ENCODE assay signal across 14 cellular contexts in the genomic region with DNA sequence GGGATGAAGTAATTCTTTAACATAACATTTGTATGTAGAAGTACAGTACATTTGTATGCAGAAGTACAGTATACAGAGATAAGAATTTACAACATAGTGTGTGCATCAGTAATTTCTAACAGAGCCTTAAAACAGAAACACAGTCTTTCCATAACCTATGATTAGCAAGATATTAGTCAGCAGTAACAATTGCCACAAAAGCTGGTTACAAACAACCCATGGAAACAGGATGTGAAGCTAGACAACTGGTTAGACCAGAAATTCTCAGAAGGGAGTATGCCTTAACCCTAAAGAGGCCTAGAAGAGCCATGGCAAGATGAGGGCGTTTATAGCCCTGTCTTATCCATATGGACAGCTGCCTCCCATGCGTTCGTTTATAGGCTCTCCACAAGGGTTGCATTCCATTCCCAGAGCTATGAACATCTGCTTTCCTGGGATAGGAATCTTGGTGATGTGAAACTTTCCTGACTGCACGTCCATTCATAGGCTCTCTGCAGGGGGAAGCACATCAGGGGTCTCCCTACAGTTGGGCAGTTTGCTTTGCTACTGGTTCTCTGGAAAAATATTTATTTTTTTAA. TPM values are rescaled to one million over a fixed set of nuclear protein-coding genes. Genes with fewer than 3 reads are reported as not detected.
A peak's percentile ranks its signal among the peaks of the same experiment; 100 is the strongest.
DNase-seq lines count a peak whose midpoint lies in the region; ATAC-seq and TF ChIP-seq lines count a peak whose summit lies in the region.
"Not testable (repeated sequence)": the region's sequence is repeated elsewhere in the genome, so short reads cannot be mapped to it uniquely, and the experiment has no call there.
"Had no signal": no experiment of that assay in that cellular context is flagged by ENCODE, and none has a peak within 500 bp of the region (broad histone marks: within the 10 kb centered on the region; RNA-seq: fewer than 3 reads in every experiment).

No MANE protein-coding gene starts in this region.

- not testable (repeated sequence) for H3K27me3 ChIP-seq in SJCRH30, right lobe of liver

- DNase-seq in DMS53 (lab: John Stamatoyannopoulos, UW) (peak; percentile 39), LHCN-M2 (ENCODE audit: low read depth) (peak; percentile 67), NCI-H82 (lab: John Stamatoyannopoulos, UW) (peak; percentile 5), SJCRH30 (peak; percentile 51 to 53)
- peak; percentile 42 for DNase-seq in activated CD8-positive, alpha-beta T cell treated with anti-CD3 and anti-CD28 coated beads, Interleukin-2, amount 10 ng/mL, durations not matched to agents 7 days and 5 days
- not testable (repeated sequence) for DNase-seq in right lobe of liver
- DNase-seq in stimulated activated naive B cell treated with anti-CD40 and anti-IgM and Interleukin-4, amounts not matched to agents 10 μg/mL and 1 μg/mL and 100 μg/mL, for 72 hours = peak; percentile 6

- peak overlapping the region; percentile 13 for H3K4me3 Mint-ChIP-seq in activated CD8-positive, alpha-beta T cell treated with anti-CD3 and anti-CD28 coated beads, Interleukin-2, amount 10 ng/mL, durations not matched to agents 7 days and 5 days
- not testable (repeated sequence) for H3K4me3 Mint-ChIP-seq in dendritic cell treated with granulocyte-macrophage colony-stimulating factor and Interleukin-4, amounts not matched to agents 40 ng/mL and 50 ng/mL, for 4 days
- peak overlapping the region in 1 of 2 donors; percentile 49 for H3K4me3 Mint-ChIP-seq in stimulated activated naive B cell treated with anti-CD40 and anti-IgM and Interleukin-4, amounts not matched to agents 10 μg/mL and 1 μg/mL and 100 μg/mL, for 72 hours

- POLR2A ChIA-PET in activated CD8-positive, alpha-beta T cell treated with anti-CD3 and anti-CD28 coated beads, Interleukin-2, amount 10 ng/mL, durations not matched to agents 7 days and 5 days (lab: Charles Lee) = not testable (repeated sequence)

- not testable (repeated sequence) for ATAC-seq in activated CD8-positive, alpha-beta T cell treated with anti-CD3 and anti-CD28 coated beads, Interleukin-2, amount 10 ng/mL, durations not matched to agents 7 days and 5 days; right lobe of liver
- ATAC-seq in stimulated activated naive B cell treated with anti-CD40 and anti-IgM and Interleukin-4, amounts not matched to agents 10 μg/mL and 1 μg/mL and 100 μg/mL, for 72 hours (replicated peaks) = peak in 1 of 2 donors; percentile 34

- peaks cover 33% of the 10 kb centered on the region for H3K27me3 Mint-ChIP-seq in activated CD8-positive, alpha-beta T cell treated with anti-CD3 and anti-CD28 coated beads, Interleukin-2, amount 10 ng/mL, durations not matched to agents 7 days and 5 days (ENCODE audit: low read depth)
- not testable (repeated sequence) for H3K27me3 Mint-ChIP-seq in dendritic cell treated with granulocyte-macrophage colony-stimulating factor and Interleukin-4, amounts not matched to agents 40 ng/mL and 50 ng/mL, for 4 days
- peaks cover 20 to 22% of the 10 kb centered on the region in 2 donors for H3K27me3 Mint-ChIP-seq in stimulated activated naive B cell treated with anti-CD40 and anti-IgM and Interleukin-4, amounts not matched to agents 10 μg/mL and 1 μg/mL and 100 μg/mL, for 72 hours

- intact Hi-C loops in dendritic cell treated with granulocyte-macrophage colony-stimulating factor and Interleukin-4, amounts not matched to agents 40 ng/mL and 50 ng/mL, for 4 days (cut with micrococcal nuclease) = loop anchor here (1.0 kb wide), 1 partner anchor 42 kb away; no protein-coding TSS in a partner anchor
- intact Hi-C loops in right lobe of liver (cut with DNase I) = not testable (repeated sequence)

- H3K9me3 Mint-ChIP-seq in activated CD8-positive, alpha-beta T cell treated with anti-CD3 and anti-CD28 coated beads, Interleukin-2, amount 10 ng/mL, durations not matched to agents 7 days and 5 days (ENCODE audit: insufficient read depth); dendritic cell treated with granulocyte-macrophage colony-stimulating factor and Interleukin-4, amounts not matched to agents 40 ng/mL and 50 ng/mL, for 4 days; stimulated activated naive B cell treated with anti-CD40 and anti-IgM and Interleukin-4, amounts not matched to agents 10 μg/mL and 1 μg/mL and 100 μg/mL, for 72 hours: not testable (repeated sequence)

- peaks cover 31% of the 10 kb centered on the region for H3K4me1 ChIP-seq in SJCRH30
- H3K4me1 ChIP-seq in right lobe of liver = peaks cover 0 to 73% (median 25%) of the 10 kb centered on the region in 4 donors

- H3K9me3 ChIP-seq in SJCRH30 (replicated peaks); right lobe of liver: not testable (repeated sequence)

- not testable (repeated sequence) for H3K36me3 ChIP-seq in SJCRH30, right lobe of liver

- not testable (repeated sequence) for H3K27ac ChIP-seq in SJCRH30
- H3K27ac ChIP-seq in right lobe of liver = peak overlapping the region in 2 of 3 donors; percentile 31 to 98

- H3K4me3 ChIP-seq in SJCRH30, right lobe of liver: not testable (repeated sequence)

- CTCF ChIA-PET in activated CD8-positive, alpha-beta T cell treated with anti-CD3 and anti-CD28 coated beads, Interleukin-2, amount 10 ng/mL, durations not matched to agents 7 days and 5 days (lab: Charles Lee) = interaction anchor here (1.3 to 3.3 kb wide), 3 partner anchors 12 to 43 kb away, joined by 4 to 19 read pairs (median 9); no protein-coding TSS in a partner anchor

- 29% methylated on average over 1 of the region's 4 CpGs for WGBS in right lobe of liver (ENCODE audit: insufficient coverage, low coverage, low lambda C conversion rate, missing lambda C conversion rate)

- not testable (repeated sequence) for TF ChIP-seq CTCF in right lobe of liver (IDR thresholded peaks at IDR 0.05)

- TF ChIP-seq POLR2A in right lobe of liver (IDR thresholded peaks at IDR 0.05) = not testable (repeated sequence)

- peaks cover 29% of the 10 kb centered on the region for H3K4me1 Mint-ChIP-seq in activated CD8-positive, alpha-beta T cell treated with anti-CD3 and anti-CD28 coated beads, Interleukin-2, amount 10 ng/mL, durations not matched to agents 7 days and 5 days (ENCODE audit: low read depth)
- peaks cover 53% of the 10 kb centered on the region for H3K4me1 Mint-ChIP-seq in dendritic cell treated with granulocyte-macrophage colony-stimulating factor and Interleukin-4, amounts not matched to agents 40 ng/mL and 50 ng/mL, for 4 days (ENCODE audit: low read depth)
- peaks cover 6 to 10% of the 10 kb centered on the region in 2 donors for H3K4me1 Mint-ChIP-seq in stimulated activated naive B cell treated with anti-CD40 and anti-IgM and Interleukin-4, amounts not matched to agents 10 μg/mL and 1 μg/mL and 100 μg/mL, for 72 hours

- not testable (repeated sequence) for H3K36me3 Mint-ChIP-seq in activated CD8-positive, alpha-beta T cell treated with anti-CD3 and anti-CD28 coated beads, Interleukin-2, amount 10 ng/mL, durations not matched to agents 7 days and 5 days (ENCODE audit: low read depth); dendritic cell treated with granulocyte-macrophage colony-stimulating factor and Interleukin-4, amounts not matched to agents 40 ng/mL and 50 ng/mL, for 4 days (ENCODE audit: low read depth); stimulated activated naive B cell treated with anti-CD40 and anti-IgM and Interleukin-4, amounts not matched to agents 10 μg/mL and 1 μg/mL and 100 μg/mL, for 72 hours

- not testable (repeated sequence) for H3K27ac Mint-ChIP-seq in activated CD8-positive, alpha-beta T cell treated with anti-CD3 and anti-CD28 coated beads, Interleukin-2, amount 10 ng/mL, durations not matched to agents 7 days and 5 days; stimulated activated naive B cell treated with anti-CD40 and anti-IgM and Interleukin-4, amounts not matched to agents 10 μg/mL and 1 μg/mL and 100 μg/mL, for 72 hours
- peak overlapping the region; percentile 68 for H3K27ac Mint-ChIP-seq in dendritic cell treated with granulocyte-macrophage colony-stimulating factor and Interleukin-4, amounts not matched to agents 40 ng/mL and 50 ng/mL, for 4 days

RNA-seq across cellular contexts. Expression of a gene that starts 17.9 kb away (rescaled TPM):
- total RNA-seq in LHCN-M2 (2014; rRNA removed) (not detected in 2 replicates), right lobe of liver (100 to 1,000 TPM; 390 to 938 (median 855) TPM)
- polyA plus RNA-seq in LHCN-M2 (2012) = not detected
- total RNA-seq in SJCRH30 (2014; rRNA removed; shearing (Covaris generic)) = not detected in 2 replicates
- total RNA-seq in activated CD8-positive, alpha-beta T cell treated with anti-CD3 and anti-CD28 coated beads, Interleukin-2, amount 10 ng/mL, durations not matched to agents 7 days and 5 days = not detected
- total RNA-seq: CD8-positive, alpha-beta T cell; G401; H7 had no signal
- polyA plus RNA-seq: A549, BJ, K562 had no signal

RNA-seq across cellular contexts. Expression of a gene that starts 24.7 kb away (rescaled TPM):
- total RNA-seq in LHCN-M2 (2014; rRNA removed) = not detected in 2 replicates
- not detected for polyA plus RNA-seq in LHCN-M2 (2012)
- total RNA-seq in SJCRH30 (2014; rRNA removed; shearing (Covaris generic)) = 0.08 TPM in 1 of 2 replicates, not detected in the other
- total RNA-seq in activated CD8-positive, alpha-beta T cell treated with anti-CD3 and anti-CD28 coated beads, Interleukin-2, amount 10 ng/mL, durations not matched to agents 7 days and 5 days = 10 to 100 TPM; 14.6 to 15.3 TPM
- total RNA-seq in right lobe of liver = under 1 TPM in 1 of 6 experiments, not detected in 5; 0.20 TPM
- total RNA-seq: G401, H7, K562 had no signal
- polyA plus RNA-seq: A549, BJ, K562 had no signal

Comparison
In these comparisons a context has a peak if more than half of its experiments do, and no peak if none do; other contexts are left out.
1. RNA of a gene that starts 17.9 kb away (total RNA-seq): 390 to 938 TPM in right lobe of liver; not detected in LHCN-M2, not detected in SJCRH30 and not detected in activated CD8-positive, alpha-beta T cell treated with anti-CD3 and anti-CD28 coated beads, Interleukin-2, amount 10 ng/mL, durations not matched to agents 7 days and 5 days; every median in the first group is over 100 times any median in the second.
2. RNA of a gene that starts 24.7 kb away (total RNA-seq): 14.6 to 15.3 TPM in activated CD8-positive, alpha-beta T cell treated with anti-CD3 and anti-CD28 coated beads, Interleukin-2, amount 10 ng/mL, durations not matched to agents 7 days and 5 days; 0.08 TPM in SJCRH30, 0.20 TPM in right lobe of liver and not detected in LHCN-M2; every median in the first group is over 10 times any median in the second.